Comparison of ENCODE assay signal across 20 cellular contexts in the genomic region with DNA sequence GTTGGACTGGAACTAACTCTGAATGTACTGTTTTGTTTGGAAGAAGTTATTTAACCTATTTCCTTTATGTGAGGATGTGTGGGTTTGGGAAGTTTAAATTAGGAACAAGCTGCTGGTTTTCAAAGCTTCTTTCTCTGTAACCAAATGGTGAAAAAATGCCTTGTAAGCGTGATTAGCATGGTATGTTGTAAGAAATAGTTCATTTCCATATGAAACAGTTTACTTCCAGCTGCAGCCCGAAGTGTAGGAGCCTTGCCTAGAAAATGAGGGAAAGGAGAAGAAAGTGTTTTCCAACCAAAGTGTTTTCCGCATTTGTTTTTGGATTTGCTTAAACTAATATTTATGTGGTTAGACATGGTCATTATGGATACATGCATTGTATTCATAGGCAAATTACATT. TPM values are rescaled to one million over a fixed set of nuclear protein-coding genes. Genes with fewer than 3 reads are reported as not detected.
DNase-seq lines count a peak whose midpoint lies in the region; ATAC-seq lines count a peak whose summit lies in the region.
"Had no signal": no experiment of that assay in that cellular context is flagged by ENCODE, and none has a peak within 500 bp of the region (broad histone marks: within the 10 kb centered on the region; RNA-seq: fewer than 3 reads in every experiment).

No MANE protein-coding gene starts in this region.

- H3K4me3 Mint-ChIP-seq in dendritic cell treated with granulocyte-macrophage colony-stimulating factor and Interleukin-4, amounts not matched to agents 40 ng/mL and 50 ng/mL, for 4 days = no peak overlapping the region
- H3K4me3 Mint-ChIP-seq in natural killer cell treated with Interleukin-12 subunit alpha and Interleukin-12 subunit beta and Interleukin-15 and Interleukin-18, amount 100 ng/mL, for 72 hours = no peak overlapping the region
- H3K4me3 Mint-ChIP-seq: activated T-cell treated with anti-CD3 and anti-CD28 coated beads, Interleukin-2, amount 50 U/mL, for 24 hours; CD4-positive, alpha-beta T cell; central memory CD8-positive, alpha-beta T cell; memory B cell had no signal

- WGBS in mesendoderm (ENCODE audit: extremely low coverage, insufficient coverage, low lambda C conversion rate) = no CpG with 5 or more reads among the region's 3 CpGs

- H3K56ac ChIP-seq in mesendoderm (ENCODE audit: low read length) = no peak overlapping the region

- H2BK5ac ChIP-seq in mesendoderm (ENCODE audit: low read length) = no peak overlapping the region

- peaks cover 21% of the 10 kb centered on the region for H3K4me1 Mint-ChIP-seq in dendritic cell treated with granulocyte-macrophage colony-stimulating factor and Interleukin-4, amounts not matched to agents 40 ng/mL and 50 ng/mL, for 4 days (ENCODE audit: low read depth)
- H3K4me1 Mint-ChIP-seq in natural killer cell treated with Interleukin-12 subunit alpha and Interleukin-12 subunit beta and Interleukin-15 and Interleukin-18, amount 100 ng/mL, for 72 hours (ENCODE audit: low read depth in 2 of 2) = peaks cover 0 to 6% of the 10 kb centered on the region in 2 donors
- H3K4me1 Mint-ChIP-seq: central memory CD8-positive, alpha-beta T cell; memory B cell had no signal

- H3K79me1 ChIP-seq in mesendoderm (ENCODE audit: low read length) = peaks cover 1% of the 10 kb centered on the region

- no peaks in the 10 kb centered on the region for H3K9me3 Mint-ChIP-seq in dendritic cell treated with granulocyte-macrophage colony-stimulating factor and Interleukin-4, amounts not matched to agents 40 ng/mL and 50 ng/mL, for 4 days
- H3K9me3 Mint-ChIP-seq in natural killer cell treated with Interleukin-12 subunit alpha and Interleukin-12 subunit beta and Interleukin-15 and Interleukin-18, amount 100 ng/mL, for 72 hours = no peaks in the 10 kb centered on the region
- H3K9me3 Mint-ChIP-seq: activated T-cell treated with anti-CD3 and anti-CD28 coated beads, Interleukin-2, amount 50 U/mL, for 24 hours; CD4-positive, alpha-beta T cell; central memory CD8-positive, alpha-beta T cell; memory B cell had no signal

- no peak for ATAC-seq in natural killer cell treated with Interleukin-12 subunit alpha and Interleukin-12 subunit beta and Interleukin-15 and Interleukin-18, amount 100 ng/mL, for 72 hours
- ATAC-seq in HG03469 (IDR thresholded peaks at IDR 0.05; ENCODE audit: unreplicated experiment) = no peak
- ATAC-seq: left cardiac atrium, pancreas had no signal

- no peak overlapping the region for H4K8ac ChIP-seq in mesendoderm (ENCODE audit: low read depth, low read length)

- peak overlapping the region; percentile 70 for H3K27ac Mint-ChIP-seq in dendritic cell treated with granulocyte-macrophage colony-stimulating factor and Interleukin-4, amounts not matched to agents 40 ng/mL and 50 ng/mL, for 4 days
- H3K27ac Mint-ChIP-seq in natural killer cell treated with Interleukin-12 subunit alpha and Interleukin-12 subunit beta and Interleukin-15 and Interleukin-18, amount 100 ng/mL, for 72 hours = no peak overlapping the region
- H3K27ac Mint-ChIP-seq: CD4-positive, alpha-beta T cell; memory B cell had no signal

- no peaks in the 10 kb centered on the region for H3K79me2 ChIP-seq in mesendoderm (ENCODE audit: control insufficient read depth, insufficient read depth, low read length)

- H2AK5ac ChIP-seq in mesendoderm (ENCODE audit: low read length) = no peak overlapping the region

- peaks cover 2% of the 10 kb centered on the region for H3K4me1 ChIP-seq in mesendoderm (ENCODE audit: control insufficient read depth, low read depth, low read length)
- H3K4me1 ChIP-seq: pancreas had no signal

- H3K27me3 Mint-ChIP-seq in dendritic cell treated with granulocyte-macrophage colony-stimulating factor and Interleukin-4, amounts not matched to agents 40 ng/mL and 50 ng/mL, for 4 days = no peaks in the 10 kb centered on the region
- no peaks in the 10 kb centered on the region for H3K27me3 Mint-ChIP-seq in natural killer cell treated with Interleukin-12 subunit alpha and Interleukin-12 subunit beta and Interleukin-15 and Interleukin-18, amount 100 ng/mL, for 72 hours
- H3K27me3 Mint-ChIP-seq: activated T-cell treated with anti-CD3 and anti-CD28 coated beads, Interleukin-2, amount 50 U/mL, for 24 hours; CD4-positive, alpha-beta T cell; central memory CD8-positive, alpha-beta T cell; memory B cell had no signal

- peak; percentile 44 for DNase-seq in CD1c-positive myeloid dendritic cell (ENCODE audit: extremely low spot score)
- DNase-seq in NCI-H1048 (lab: John Stamatoyannopoulos, UW) = peak; percentile 17
- DNase-seq in mesendoderm = peak; percentile 29
- DNase-seq in ureter (ENCODE audit: low spot score) = no peak
- DNase-seq in natural killer cell treated with Interleukin-12 subunit alpha and Interleukin-12 subunit beta and Interleukin-15 and Interleukin-18, amount 100 ng/mL, for 72 hours (ENCODE audit: low spot score) = no peak
- DNase-seq: activated naive CD4-positive, alpha-beta T cell; activated T-cell treated with anti-CD3 and anti-CD28 coated beads, Interleukin-2, amount 50 U/mL, for 24 hours; CD4-positive, alpha-beta T cell; left cardiac atrium; NCI-H446; pancreas; PC-9; SHP77; stimulated activated CD8-positive, alpha-beta memory T cell treated with anti-CD3 and anti-CD28 coated beads, Interleukin-4, amount 100 ng/mL, for 48 hours; upper lobe of left lung had no signal

- H3K23ac ChIP-seq in mesendoderm (ENCODE audit: low read length) = no peak overlapping the region

- no peak overlapping the region for H2BK120ac ChIP-seq in mesendoderm (ENCODE audit: low read depth, low read length)

- H3K4me3 ChIP-seq in mesendoderm (ENCODE audit: low read length) = no peak overlapping the region
- H3K4me3 ChIP-seq: pancreas, PC-9, right atrium auricular region, upper lobe of left lung had no signal

- no peak overlapping the region for H3K9ac ChIP-seq in mesendoderm (ENCODE audit: low read length)

- no peak overlapping the region for H3K27ac ChIP-seq in mesendoderm (ENCODE audit: low read depth, low read length)
- H3K27ac ChIP-seq: pancreas, PC-9, right atrium auricular region, upper lobe of left lung had no signal

- intact Hi-C loops in dendritic cell treated with granulocyte-macrophage colony-stimulating factor and Interleukin-4, amounts not matched to agents 40 ng/mL and 50 ng/mL, for 4 days (cut with micrococcal nuclease) = no loop called here

- H2BK15ac ChIP-seq in mesendoderm (replicated peaks; ENCODE audit: low read depth) = no peak overlapping the region

- no peaks in the 10 kb centered on the region for H3K27me3 ChIP-seq in mesendoderm (ENCODE audit: insufficient read depth, low read length, poor library complexity)
- H3K27me3 ChIP-seq: pancreas, right atrium auricular region, upper lobe of left lung had no signal

- no peak overlapping the region for H4K5ac ChIP-seq in mesendoderm (ENCODE audit: low read length)

- peaks cover 80% of the 10 kb centered on the region for H3K36me3 Mint-ChIP-seq in dendritic cell treated with granulocyte-macrophage colony-stimulating factor and Interleukin-4, amounts not matched to agents 40 ng/mL and 50 ng/mL, for 4 days (ENCODE audit: low read depth)
- H3K36me3 Mint-ChIP-seq in natural killer cell treated with Interleukin-12 subunit alpha and Interleukin-12 subunit beta and Interleukin-15 and Interleukin-18, amount 100 ng/mL, for 72 hours = peaks cover 18% of the 10 kb centered on the region

- no peak overlapping the region for H3K4me2 ChIP-seq in mesendoderm (ENCODE audit: low read length)
- H3K4me2 ChIP-seq: PC-9 had no signal

- no peak overlapping the region for H3K4ac ChIP-seq in mesendoderm (ENCODE audit: low read depth, low read length)

- no peak overlapping the region for H3K18ac ChIP-seq in mesendoderm (ENCODE audit: low read length)

- H3K36me3 ChIP-seq in mesendoderm (ENCODE audit: control insufficient read depth, insufficient read depth, low read length) = no peaks in the 10 kb centered on the region

RNA-seq across cellular contexts. Expression of gene TTC1, which starts 36.1 kb away (rescaled TPM):
- polyA plus RNA-seq in mesendoderm (2013, experiment 1 of 2) = 96.8 TPM
- 98.8 TPM for polyA plus RNA-seq in mesendoderm (2013, experiment 2 of 2)
- total RNA-seq in ureter = 38.0 TPM
- total RNA-seq in natural killer cell treated with Interleukin-12 subunit alpha and Interleukin-12 subunit beta and Interleukin-15 and Interleukin-18, amount 100 ng/mL, for 72 hours = 10 to 100 TPM; 53.8 to 56.6 TPM

Comparison
In these comparisons a context has a peak if more than half of its experiments do, and no peak if none do; other contexts are left out.
1. DNase-seq: peak in CD1c-positive myeloid dendritic cell (single experiment), NCI-H1048 (single experiment) and mesendoderm (single experiment); none in ureter (single experiment) and natural killer cell treated with Interleukin-12 subunit alpha and Interleukin-12 subunit beta and Interleukin-15 and Interleukin-18, amount 100 ng/mL, for 72 hours (single experiment).